ENCODE assay signal across 2 cellular contexts in the genomic region with DNA sequence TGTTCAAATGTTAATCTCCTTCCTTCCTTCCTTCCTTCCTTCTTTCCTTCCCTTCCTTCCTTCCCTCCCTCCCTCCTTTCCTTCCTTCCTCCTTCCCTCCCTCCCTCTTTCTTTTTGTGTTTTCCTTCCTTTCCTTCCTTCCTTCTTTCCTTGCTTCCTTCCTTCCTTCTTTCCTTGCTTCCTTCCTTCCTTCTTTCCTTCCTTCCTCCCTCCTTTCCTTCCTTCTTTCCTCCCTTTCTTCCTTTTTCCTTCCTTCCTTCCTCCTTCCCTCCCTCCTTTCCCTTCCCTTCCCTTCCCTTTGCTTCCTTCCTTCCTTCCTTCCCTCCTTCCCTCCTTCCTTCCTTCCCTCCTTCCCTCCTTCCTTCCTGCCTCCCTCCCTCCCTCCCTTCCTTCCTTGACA.
DNase-seq lines count a peak whose midpoint lies in the region; ATAC-seq, FAIRE-seq and TF ChIP-seq lines count a peak whose summit lies in the region.
"Not testable (repeated sequence)": the region's sequence is repeated elsewhere in the genome, so short reads cannot be mapped to it uniquely, and the experiment has no call there.

No MANE protein-coding gene starts in this region.

- H3K4me3 ChIP-seq in HEK293 (ENCODE audit: low read depth, low read length); HepG2 (replicated peaks in 1 of 3; ENCODE audit: insufficient read depth in 1 of 3, low read depth in 2 of 3, low read length in 3 of 3): not testable (repeated sequence)

- ATAC-seq in HepG2 = not testable (repeated sequence)

- POLR2A ChIA-PET in HEK293 (lab: Yijun Ruan, JAX); HepG2 (lab: Yijun Ruan, JAX): not testable (repeated sequence)

- H3K4me2 ChIP-seq in HepG2 (ENCODE audit: low read depth, low read length) = not testable (repeated sequence)

- H3K9ac ChIP-seq in HepG2 (ENCODE audit: insufficient read depth, low read depth, low read length) = not testable (repeated sequence)

- not testable (repeated sequence) for FAIRE-seq in HepG2 (lab: Jason Lieb, UNC)

- not testable (repeated sequence) for H3K9me3 ChIP-seq in HEK293 (ENCODE audit: control insufficient read depth, insufficient read depth, low read depth, low read length); HepG2 (ENCODE audit: low read length)

- H3K27me3 ChIP-seq in HepG2 (ENCODE audit: control insufficient read depth in 1 of 2, insufficient read depth in 2 of 2, low read length in 2 of 2) = not testable (repeated sequence)

- H3K79me2 ChIP-seq in HepG2 (ENCODE audit: insufficient read depth, low read length) = not testable (repeated sequence)

- DNase-seq in HepG2 (ENCODE audit: low spot score) = not testable (repeated sequence)

- not testable (repeated sequence) for BruUV-seq in HepG2 (replicated peaks; lab: Mats Ljungman, UMichigan)

- H3K36me3 ChIP-seq in HEK293 (ENCODE audit: control insufficient read depth in 2 of 2, insufficient read depth in 1 of 2, low read length in 2 of 2); HepG2 (replicated peaks in 1 of 2; ENCODE audit: control insufficient read depth in 1 of 2, insufficient read depth in 2 of 2, low read length in 2 of 2): not testable (repeated sequence)

- not testable (repeated sequence) for TF ChIP-seq RAD21 in HepG2 (CRISPR knock-in tag; IDR thresholded peaks at IDR 0.05)

- H4K20me1 ChIP-seq in HepG2 (ENCODE audit: insufficient read depth, low read length) = not testable (repeated sequence)

- in situ Hi-C loops in HepG2 (cut with HindIII; ENCODE audit: extremely low pct_ligation_motif_present, low pct_unique_long_range_greater_than_20kb) = not testable (repeated sequence)

- not testable (repeated sequence) for TF ChIP-seq EP300 in HepG2 (IDR thresholded peaks at IDR 0.05; ENCODE audit: low read depth in 2 of 2, low read length in 2 of 2); HepG2 (CRISPR knock-in tag; IDR thresholded peaks at IDR 0.05; ENCODE audit: borderline replicate concordance)

- CTCF ChIA-PET in HEK293 (lab: Yijun Ruan, JAX); HepG2 (lab: Yijun Ruan, JAX; ENCODE audit: low intra/inter-chr PET ratio, low total read pairs): not testable (repeated sequence)

- TF ChIP-seq CTCF in HEK293 (tag by site-specific recombination; IDR thresholded peaks at IDR 0.05); HepG2 (CRISPR knock-in tag; IDR thresholded peaks at IDR 0.05): not testable (repeated sequence)

- not testable (repeated sequence) for TF ChIP-seq POLR2A in HepG2 (IDR thresholded peaks at IDR 0.05; ENCODE audit: insufficient read depth in 1 of 2, low read depth in 2 of 2, low read length in 2 of 2)

- H3K4me1 ChIP-seq in HEK293 (ENCODE audit: control insufficient read depth, insufficient read depth, low read length); HepG2 (ENCODE audit: insufficient read depth, low read length): not testable (repeated sequence)

- H3K27ac ChIP-seq in HEK293 (ENCODE audit: extremely low read depth, low read depth, low read length); HepG2 (ENCODE audit: extremely low read length, insufficient read depth, low read length): not testable (repeated sequence)

- intact Hi-C loops in HepG2 (cut with micrococcal nuclease; ENCODE audit: unreplicated experiment) = not testable (repeated sequence)

- H2AFZ ChIP-seq in HepG2 (ENCODE audit: low read length) = not testable (repeated sequence)

TF ChIP-seq in HEK293, 187 proteins besides CTCF, POLR2A, EP300 and RAD21:
- 0 out of 2 replicates have a peak, but pooled peaks have one; percentile 57 for TF ChIP-seq ZNF776 (tag by site-specific recombination; IDR thresholded peaks at IDR 0.05; ENCODE audit: borderline replicate concordance)
- peak; percentile 91 for TF ChIP-seq ZNF366 (tag by site-specific recombination; conservative IDR thresholded peaks at IDR 0.05)
- TF ChIP-seq ZNF521 (tag by site-specific recombination; IDR thresholded peaks at IDR 0.05) = 0 out of 2 replicates have a peak, but pooled peaks have one; percentile 40

TF ChIP-seq in HepG2, 621 proteins besides CTCF, POLR2A, EP300 and RAD21:
- TF ChIP-seq PCBP2 (optimal IDR thresholded peaks at IDR 0.05; ENCODE audit: low read depth, low read length, poor library complexity, severe bottlenecking) (peak; percentile 20), PLRG1 (conservative IDR thresholded peaks at IDR 0.05) (0 out of 2 replicates have a peak, but pooled peaks have one; percentile 14), NONO (IDR thresholded peaks at IDR 0.05) (0 out of 2 replicates have a peak, but pooled peaks have one; percentile 14)
- TF ChIP-seq NONO (CRISPR knock-in tag; conservative IDR thresholded peaks at IDR 0.05) = not testable (repeated sequence)
